24 cellular contexts compared by ENCODE assay signal in genomic region chrX:136762820-136763452, GRCh38. TPM values are rescaled to one million over a fixed set of nuclear protein-coding genes. Genes with fewer than 3 reads are reported as not detected.
A peak's percentile ranks its signal among the peaks of the same experiment; 100 is the strongest.
DNase-seq lines count a peak whose midpoint lies in the region; ATAC-seq and TF ChIP-seq lines count a peak whose summit lies in the region.
"Had no signal": no experiment of that assay in that cellular context is flagged by ENCODE, and none has a peak within 500 bp of the region (broad histone marks: within the 10 kb centered on the region; RNA-seq: fewer than 3 reads in every experiment).

No MANE protein-coding gene starts in this region.

- no peak overlapping the region for H3K4me3 ChIP-seq in CD8-positive, alpha-beta T cell (ENCODE audit: low read depth, low read length)
- H3K4me3 ChIP-seq: esophagus squamous epithelium, left ventricle myocardium inferior, stomach, upper lobe of left lung had no signal

- peak; percentile 9 to 52 for ATAC-seq in activated CD4-positive, CD25-positive, alpha-beta regulatory T cell treated with anti-CD3 and anti-CD28 coated beads, Interleukin-2, amount 50 U/mL, for 24 hours
- ATAC-seq in CD8-positive, alpha-beta T cell = peak; percentile 28
- ATAC-seq in activated B cell treated with CpG ODN at 0.5 μM for 24 hours (ENCODE audit: low read depth) (no peak), memory B cell (ENCODE audit: low read depth) (no peak), GM21529 (IDR thresholded peaks at IDR 0.05; ENCODE audit: unreplicated experiment) (no peak), HG02759 (IDR thresholded peaks at IDR 0.05; ENCODE audit: unreplicated experiment) (no peak)
- ATAC-seq: Right ventricle myocardium inferior, sciatic nerve, WTC11 had no signal

- H3K27ac ChIP-seq in CD8-positive, alpha-beta T cell (ENCODE audit: low read depth, low read length) = no peak overlapping the region
- H3K27ac ChIP-seq: esophagus squamous epithelium, HL-60, left ventricle myocardium inferior, stomach, upper lobe of left lung had no signal

- H3K36me3 Mint-ChIP-seq in CD8-positive, alpha-beta T cell = peaks cover 11% of the 10 kb centered on the region
- H3K36me3 Mint-ChIP-seq in activated B cell treated with CpG ODN at 0.5 μM for 24 hours (ENCODE audit: low read depth) (no peaks in the 10 kb centered on the region), memory B cell (peaks cover 1% of the 10 kb centered on the region)
- H3K36me3 Mint-ChIP-seq: WTC11 had no signal

- no peaks in the 10 kb centered on the region for H3K27me3 Mint-ChIP-seq in CD8-positive, alpha-beta T cell (ENCODE audit: low read depth)
- no peaks in the 10 kb centered on the region for H3K27me3 Mint-ChIP-seq in activated B cell treated with CpG ODN at 0.5 μM for 24 hours
- no peaks in the 10 kb centered on the region for H3K27me3 Mint-ChIP-seq in memory B cell

- no peaks in the 10 kb centered on the region for H3K36me3 ChIP-seq in CD8-positive, alpha-beta T cell (ENCODE audit: insufficient read depth, low read length)
- H3K36me3 ChIP-seq: esophagus squamous epithelium, left ventricle myocardium inferior, stomach, upper lobe of left lung had no signal

- H3K4me1 ChIP-seq in CD8-positive, alpha-beta T cell (ENCODE audit: insufficient read depth, low read length) = peaks cover 60% of the 10 kb centered on the region

- no peak for TF ChIP-seq CTCF in CD8-positive, alpha-beta T cell (IDR thresholded peaks at IDR 0.05)
- no peak for TF ChIP-seq CTCF in activated B cell treated with CpG ODN at 0.5 μM for 24 hours (IDR thresholded peaks at IDR 0.05)

- DNase-seq in activated CD4-positive, CD25-positive, alpha-beta regulatory T cell (lab: John Stamatoyannopoulos, UW) = no peak
- peak in 1 of 7 experiments; percentile 25 for DNase-seq in CD8-positive, alpha-beta T cell
- DNase-seq in activated B cell treated with CpG ODN at 0.5 μM for 24 hours (no peak), memory B cell (ENCODE audit: low spot score in 2 of 2) (no peak), NOMO-1 treated with dmso at 0.1 percent for 144 hours (lab: John Stamatoyannopoulos, UW; ENCODE audit: unreplicated experiment) (no peak)
- DNase-seq: central memory CD4-positive, alpha-beta T cell; DMS79 treated with DMSO at 0.1 percent for 48 hours; effector CD4-positive, alpha-beta T cell; esophagus squamous epithelium; HCEC 1CT; IMR-90; left ventricle myocardium inferior; NCI-H187; NCI-H446 treated with DMSO at 0.1 percent for 48 hours; occipital lobe; stomach; upper lobe of left lung had no signal

- peaks cover 55% of the 10 kb centered on the region for H3K4me1 Mint-ChIP-seq in CD8-positive, alpha-beta T cell (ENCODE audit: low read depth)
- H3K4me1 Mint-ChIP-seq in activated B cell treated with CpG ODN at 0.5 μM for 24 hours (peaks cover 55% of the 10 kb centered on the region), memory B cell (peaks cover 23% of the 10 kb centered on the region)

- H3K9me3 Mint-ChIP-seq in CD8-positive, alpha-beta T cell = no peaks in the 10 kb centered on the region
- H3K9me3 Mint-ChIP-seq in activated B cell treated with CpG ODN at 0.5 μM for 24 hours = no peaks in the 10 kb centered on the region
- no peaks in the 10 kb centered on the region for H3K9me3 Mint-ChIP-seq in memory B cell
- H3K9me3 Mint-ChIP-seq: WTC11 had no signal

- no peaks in the 10 kb centered on the region for H3K9me3 ChIP-seq in CD8-positive, alpha-beta T cell (ENCODE audit: low read length)
- H3K9me3 ChIP-seq: esophagus squamous epithelium, left ventricle myocardium inferior, upper lobe of left lung had no signal

- POLR2A ChIA-PET in CD8-positive, alpha-beta T cell (lab: Charles Lee) = interaction anchor here (1.4 kb wide), 1 partner anchor 17 kb away, joined by 3 read pairs; no protein-coding TSS in a partner anchor
- POLR2A ChIA-PET in activated B cell treated with CpG ODN at 0.5 μM for 24 hours (lab: Charles Lee) = interaction anchor here (5.8 kb wide), 1 partner anchor 117 kb away, joined by 46 read pairs; the partner anchor contains the start of gene RBMX

- peak overlapping the region; percentile 82 for H3K27ac Mint-ChIP-seq in CD8-positive, alpha-beta T cell
- peak overlapping the region; percentile 46 for H3K27ac Mint-ChIP-seq in activated B cell treated with CpG ODN at 0.5 μM for 24 hours
- H3K27ac Mint-ChIP-seq in memory B cell = peak overlapping the region; percentile 14
- H3K27ac Mint-ChIP-seq: WTC11 had no signal

- no peaks in the 10 kb centered on the region for H3K27me3 ChIP-seq in CD8-positive, alpha-beta T cell (ENCODE audit: insufficient read depth, low read length)
- H3K27me3 ChIP-seq: esophagus squamous epithelium, upper lobe of left lung had no signal

- intact Hi-C loops in CD8-positive, alpha-beta T cell (cut with DNase I, micrococcal nuclease) = loop anchor here in 1 of 2 experiments (2.0 to 10.0 kb wide), 2 partner anchors 14 to 112 kb away; no protein-coding TSS in a partner anchor
- intact Hi-C loops in activated B cell treated with CpG ODN at 0.5 μM for 24 hours (cut with micrococcal nuclease) = no loop called here

- H3K4me3 Mint-ChIP-seq in CD8-positive, alpha-beta T cell = peak overlapping the region; percentile 49
- no peak overlapping the region for H3K4me3 Mint-ChIP-seq in activated B cell treated with CpG ODN at 0.5 μM for 24 hours
- peak overlapping the region; percentile 37 for H3K4me3 Mint-ChIP-seq in memory B cell
- H3K4me3 Mint-ChIP-seq: WTC11 had no signal

- CTCF ChIA-PET in CD8-positive, alpha-beta T cell (lab: Charles Lee) = no interaction called here
- CTCF ChIA-PET in activated B cell treated with CpG ODN at 0.5 μM for 24 hours (lab: Charles Lee) = interaction anchor here (1.1 kb wide), 1 partner anchor 10 kb away, joined by 3 read pairs; no protein-coding TSS in a partner anchor

RNA-seq across cellular contexts. Expression of gene ARHGEF6, which starts 17.8 kb away (rescaled TPM):
- total RNA-seq in CD8-positive, alpha-beta T cell = 10 to 100 TPM; 32.2 to 33.2 TPM
- total RNA-seq in activated B cell treated with CpG ODN at 0.5 μM for 24 hours = 32.4 and 33.0 TPM in 2 replicates

Comparison
In these comparisons a context has a peak if more than half of its experiments do, and no peak if none do; other contexts are left out.
1. ATAC-seq: peak in activated CD4-positive, CD25-positive, alpha-beta regulatory T cell treated with anti-CD3 and anti-CD28 coated beads, Interleukin-2, amount 50 U/mL, for 24 hours (2 of 2) and CD8-positive, alpha-beta T cell (single experiment); none in activated B cell treated with CpG ODN at 0.5 μM for 24 hours (single experiment), memory B cell (single experiment), GM21529 (single experiment) and HG02759 (single experiment).
2. H3K27ac Mint-ChIP-seq: peak in every context shown above with its lines; median percentile 82 in CD8-positive, alpha-beta T cell; 46 in activated B cell treated with CpG ODN at 0.5 μM for 24 hours; 14 in memory B cell.